Comparison of ENCODE assay signal across 9 cellular contexts in genomic region chr10:132257271-132257670, GRCh38. TPM values are rescaled to one million over a fixed set of nuclear protein-coding genes. Genes with fewer than 3 reads are reported as not detected.
DNase-seq lines count a peak whose midpoint lies in the region; ATAC-seq, FAIRE-seq and TF ChIP-seq lines count a peak whose summit lies in the region.
"Had no signal": no experiment of that assay in that cellular context is flagged by ENCODE, and none has a peak within 500 bp of the region (broad histone marks: within the 10 kb centered on the region; RNA-seq: fewer than 3 reads in every experiment).

No MANE protein-coding gene starts in this region.

- no peaks in the 10 kb centered on the region for H3K27me3 ChIP-seq in PC-3 (ENCODE audit: low read length)
- peaks cover 0 to 35% of the 10 kb centered on the region in 2 experiments; a peak in 2 of 5 replicates for H3K27me3 ChIP-seq in K562 (ENCODE audit: control insufficient read depth in 2 of 2, insufficient read depth in 2 of 2, low read length in 2 of 2)
- no peaks in the 10 kb centered on the region for H3K27me3 ChIP-seq in sigmoid colon
- H3K27me3 ChIP-seq in psoas muscle (ENCODE audit: insufficient read depth in 3 of 3, low read length in 2 of 3), result no peaks in the 10 kb centered on the region

- ATAC-seq in PC-3 (peak; percentile 86), K562 (peak; percentile 71), psoas muscle (no peak), GM21526 (IDR thresholded peaks at IDR 0.05; ENCODE audit: low FRiP score, unreplicated experiment) (no peak)
- no peak for ATAC-seq in stimulated activated memory B cell treated with anti-CD40 and anti-IgM and Interleukin-4, amounts not matched to agents 10 μg/mL and 1 μg/mL and 100 μg/mL, for 72 hours

- no peaks in the 10 kb centered on the region for H3K9me2 ChIP-seq in PC-3 (replicated peaks; ENCODE audit: low read length)

- H3K36me3 ChIP-seq in PC-3 (ENCODE audit: low read depth, low read length), result no peaks in the 10 kb centered on the region
- no peaks in the 10 kb centered on the region for H3K36me3 ChIP-seq in K562 (ENCODE audit: control insufficient read depth, insufficient read depth, low read length)
- H3K36me3 ChIP-seq in sigmoid colon, result no peaks in the 10 kb centered on the region
- H3K36me3 ChIP-seq in psoas muscle (ENCODE audit: insufficient read depth in 1 of 2, low read depth in 1 of 2), result no peaks in the 10 kb centered on the region

- no peak for TF ChIP-seq EP300 in K562 (IDR thresholded peaks at IDR 0.05; ENCODE audit: low read length)
- no peak for TF ChIP-seq EP300 in sigmoid colon (IDR thresholded peaks at IDR 0.05)

- TF ChIP-seq CTCF in PC-3 (conservative IDR thresholded peaks at IDR 0.05; ENCODE audit: low read depth, low read length), result no peak
- no peak for TF ChIP-seq CTCF in K562 (IDR thresholded peaks at IDR 0.05 in 2 of 3, conservative IDR thresholded peaks at IDR 0.05 in 1 of 3; ENCODE audit: insufficient read depth in 2 of 3, low read depth in 1 of 3, low read length in 3 of 3)
- TF ChIP-seq CTCF in sigmoid colon (IDR thresholded peaks at IDR 0.05), result no peak
- no peak for TF ChIP-seq CTCF in psoas muscle (IDR thresholded peaks at IDR 0.05)

- no CpG with 5 or more reads among the region's 8 CpGs for WGBS in K562 (ENCODE audit: insufficient coverage, low coverage, missing lambda C conversion rate)
- WGBS in sigmoid colon, 2 donors, result 77 to 78% methylated on average over 8 of the region's 8 CpGs
- WGBS in psoas muscle, 3 donors, result 70 to 87% (median 81%) methylated on average over 4 to 8 of the region's 8 CpGs

- in situ Hi-C loops in K562 (cut with MboI), result no loop called here

- H3K27me3 Mint-ChIP-seq in stimulated activated memory B cell treated with anti-CD40 and anti-IgM and Interleukin-4, amounts not matched to agents 10 μg/mL and 1 μg/mL and 100 μg/mL, for 72 hours, result no peaks in the 10 kb centered on the region

- H3K4me1 Mint-ChIP-seq in stimulated activated memory B cell treated with anti-CD40 and anti-IgM and Interleukin-4, amounts not matched to agents 10 μg/mL and 1 μg/mL and 100 μg/mL, for 72 hours, result no peaks in the 10 kb centered on the region

- BruUV-seq in PC-3 (replicated peaks; lab: Mats Ljungman, UMichigan) (no TSS peak), K562 (replicated peaks; lab: Mats Ljungman, UMichigan) (no TSS peak)

- TF ChIP-seq POLR2A in K562 (conservative IDR thresholded peaks at IDR 0.05), result no peak
- no peak for TF ChIP-seq POLR2A in sigmoid colon (IDR thresholded peaks at IDR 0.05)

- H3K4me2 ChIP-seq in PC-3 (ENCODE audit: low read length) (no peak overlapping the region), K562 (ENCODE audit: insufficient read depth, low read length) (no peak overlapping the region)

- H3K27ac ChIP-seq in PC-3 (ENCODE audit: low read length) (no peak overlapping the region), K562 (ENCODE audit: extremely low read depth, low read depth, low read length) (no peak overlapping the region), sigmoid colon (no peak overlapping the region), psoas muscle (no peak overlapping the region)

- H4K20me1 ChIP-seq in PC-3 (ENCODE audit: low read length), result no peaks in the 10 kb centered on the region
- H4K20me1 ChIP-seq in K562 (replicated peaks; ENCODE audit: control insufficient read depth, insufficient read depth, low read length), result no peaks in the 10 kb centered on the region

- H3K9me3 ChIP-seq in PC-3 (ENCODE audit: low read length) (no peaks in the 10 kb centered on the region), K562 (replicated peaks; ENCODE audit: control insufficient read depth, insufficient read depth, low read depth, low read length) (no peaks in the 10 kb centered on the region), sigmoid colon (no peaks in the 10 kb centered on the region), psoas muscle (no peaks in the 10 kb centered on the region)

- DNase-seq in EH (ENCODE audit: low read depth) (peak; percentile 76), PC-3 (peak; percentile 39), K562 (ENCODE audit: extremely low read depth in 1 of 4, low spot score in 3 of 4) (peak; percentile 27 to 42 (median 36)), sigmoid colon (no peak), psoas muscle (no peak)
- peak; percentile 14 for DNase-seq in stimulated activated CD4-positive, alpha-beta T cell treated with anti-CD3 and anti-CD28 coated beads, Interleukin-4, amount 100 ng/mL, for 24 hours
- DNase-seq: NCI-H2171 treated with DMSO at 0.1 percent for 48 hours had no signal

- H3K4me3 Mint-ChIP-seq in stimulated activated memory B cell treated with anti-CD40 and anti-IgM and Interleukin-4, amounts not matched to agents 10 μg/mL and 1 μg/mL and 100 μg/mL, for 72 hours, result no peak overlapping the region

- intact Hi-C loops in PC-3 (cut with micrococcal nuclease), result no loop called here
- intact Hi-C loops in K562 (cut with micrococcal nuclease), result no loop called here
- intact Hi-C loops in sigmoid colon (cut with DNase I), result no loop called here
- intact Hi-C loops in psoas muscle (cut with DNase I), result no loop called here

- H3K4me1 ChIP-seq in PC-3 (ENCODE audit: insufficient read depth, low read length) (no peaks in the 10 kb centered on the region), K562 (replicated peaks in 1 of 2; ENCODE audit: control insufficient read depth in 2 of 2, insufficient read depth in 2 of 2, low read length in 2 of 2) (peaks cover 0 to 8% of the 10 kb centered on the region in 2 experiments; a peak in 2 of 5 replicates), sigmoid colon (no peaks in the 10 kb centered on the region), psoas muscle (no peaks in the 10 kb centered on the region)

- H3K79me2 ChIP-seq in PC-3 (ENCODE audit: low read length) (no peaks in the 10 kb centered on the region), K562 (ENCODE audit: control insufficient read depth, insufficient read depth, low read length) (no peaks in the 10 kb centered on the region)

- H3K36me3 Mint-ChIP-seq in stimulated activated memory B cell treated with anti-CD40 and anti-IgM and Interleukin-4, amounts not matched to agents 10 μg/mL and 1 μg/mL and 100 μg/mL, for 72 hours, result no peaks in the 10 kb centered on the region

- no peak overlapping the region for H3K4me3 ChIP-seq in PC-3 (ENCODE audit: low read length)
- H3K4me3 ChIP-seq in K562, result no peak overlapping the region
- no peak overlapping the region for H3K4me3 ChIP-seq in sigmoid colon
- no peak overlapping the region for H3K4me3 ChIP-seq in psoas muscle

- FAIRE-seq in K562 (lab: Jason Lieb, UNC), result no peak

- no peak overlapping the region for H2AFZ ChIP-seq in PC-3 (ENCODE audit: low read length)
- H2AFZ ChIP-seq in K562 (ENCODE audit: low read depth, low read length), result no peak overlapping the region

- H3F3A ChIP-seq in PC-3 (ENCODE audit: low read length, unreplicated experiment), result no peaks in the 10 kb centered on the region

- CTCF ChIA-PET in PC-3 (lab: Charles Lee) (interaction anchor here (0.6 kb wide), 1 partner anchor 50 kb away, joined by 3 read pairs; the partner anchor contains the start of gene STK32C), K562 (lab: Yijun Ruan, JAX; ENCODE audit: low intra/inter-chr PET ratio) (no interaction called here)

- H3K9me1 ChIP-seq in K562 (ENCODE audit: control insufficient read depth, insufficient read depth, low read length), result no peaks in the 10 kb centered on the region

- H3K9me3 Mint-ChIP-seq in stimulated activated memory B cell treated with anti-CD40 and anti-IgM and Interleukin-4, amounts not matched to agents 10 μg/mL and 1 μg/mL and 100 μg/mL, for 72 hours, result no peaks in the 10 kb centered on the region

- H3K9ac ChIP-seq in PC-3 (ENCODE audit: low read length) (no peak overlapping the region), K562 (ENCODE audit: insufficient read depth in 1 of 2, low read depth in 2 of 2, low read length in 2 of 2) (no peak overlapping the region)

- POLR2A ChIA-PET in PC-3 (lab: Charles Lee; ENCODE audit: unreplicated experiment), result no interaction called here
- POLR2A ChIA-PET in K562 (lab: Yijun Ruan, JAX), result interaction anchor here (0.8 kb wide), 1 partner anchor 9 kb away, joined by 3 read pairs; no protein-coding TSS in a partner anchor

- TF ChIP-seq RAD21 in K562 (CRISPR knock-in tag; conservative IDR thresholded peaks at IDR 0.05 in 1 of 2, IDR thresholded peaks at IDR 0.05 in 1 of 2), result no peak

- no peak overlapping the region for H3K27ac Mint-ChIP-seq in stimulated activated memory B cell treated with anti-CD40 and anti-IgM and Interleukin-4, amounts not matched to agents 10 μg/mL and 1 μg/mL and 100 μg/mL, for 72 hours

TF ChIP-seq in K562, 482 proteins besides CTCF, POLR2A, EP300 and RAD21:
- TF ChIP-seq ZNF146 (CRISPR knock-in tag; IDR thresholded peaks at IDR 0.05; ENCODE audit: unreplicated experiment) (no peak), STAG1 (CRISPR knock-in tag; IDR thresholded peaks at IDR 0.05; ENCODE audit: borderline replicate concordance) (no peak), EGR1 (conservative IDR thresholded peaks at IDR 0.05) (0 out of 2 replicates have a peak, but pooled peaks have one; percentile 23), DACH1 (IDR thresholded peaks at IDR 0.05; ENCODE audit: partially characterized antibody) (no peak)
TF ChIP-seq in K562: peak in this region for 1.

RNA-seq across cellular contexts. Expression of gene STK32C, which starts 50.5 kb away (rescaled TPM):
- total RNA-seq in PC-3 (2014; rRNA removed) (28.3 and 34.7 TPM in 2 replicates), K562 (2014; rRNA removed) (15.4 and 20.6 TPM in 2 replicates), K562 (2014; rRNA removed; fragmentation: Illumina TruSeq; extraction: Trizol) (4.5 and 5.1 TPM in 2 replicates), K562 (2015; rRNA removed; fragmentation: Illumina TruSeq; extraction: Trizol) (6.5 and 8.3 TPM in 2 replicates), K562 (2021) (11.5 and 14.1 TPM in 2 replicates), sigmoid colon (1 to 10 TPM; 4.3 to 8.4 (median 6.1) TPM), psoas muscle (1 to 10 TPM; 5.6 to 7.0 (median 6.1) TPM)
- total RNA-seq in K562 (2011; cell fraction: chromatin; rRNA removed; ENCODE audit: low replicate concordance), result 6.5 and 11.6 TPM in 2 replicates
- total RNA-seq in K562 (2011; cell fraction: nucleolus; rRNA removed), result 13.8 and 19.2 TPM in 2 replicates
- 12.1 and 15.1 TPM in 2 replicates for total RNA-seq in K562 (2011; cell fraction: nucleoplasm; rRNA removed)
- polyA plus RNA-seq in K562 (2011; rRNA removed) (8.2 and 8.9 TPM in 2 replicates), K562 (2014; fragmentation: Illumina TruSeq; extraction: Trizol) (4.7 and 9.7 TPM in 2 replicates), K562 (2014; fragmentation: Nextera tagmentation; extraction: Ambion mirVana) (1 to 10 TPM; 1.5 to 2.4 TPM), K562 (2014; rRNA removed) (18.5 and 20.9 TPM in 2 replicates), sigmoid colon (10 to 100 TPM; 10.4 to 12.8 (median 12.6) TPM), psoas muscle (10 to 100 TPM in 1 of 3 donors, 1 to 10 TPM in 2; 3.6 to 11.7 (median 8.1) TPM)
- polyA plus RNA-seq in K562 (2011; cell fraction: cytosol; rRNA removed), result 5.6 and 6.4 TPM in 2 replicates
- polyA plus RNA-seq in K562 (2011; cell fraction: nucleus; rRNA removed), result 12.3 and 14.7 TPM in 2 replicates
- 11.5 and 18.9 TPM in 2 replicates for polyA plus RNA-seq in K562 (2012)
- polyA minus RNA-seq in K562 (2011; rRNA and poly(A)+ RNA removed), result 4.0 and 5.7 TPM in 2 replicates
- polyA minus RNA-seq in K562 (2011; cell fraction: cytosol; rRNA and poly(A)+ RNA removed), result 3.5 and 3.9 TPM in 2 replicates
- 8.2 and 8.3 TPM in 2 replicates for polyA minus RNA-seq in K562 (2011; cell fraction: nucleus; rRNA and poly(A)+ RNA removed)

Comparison
In these comparisons a context has a peak if more than half of its experiments do, and no peak if none do; other contexts are left out.
1. DNase-seq: peak in EH (single experiment), PC-3 (single experiment), K562 (4 of 4) and stimulated activated CD4-positive, alpha-beta T cell treated with anti-CD3 and anti-CD28 coated beads, Interleukin-4, amount 100 ng/mL, for 24 hours (single experiment); none in sigmoid colon (single experiment) and psoas muscle (0 of 2).
2. ATAC-seq: peak in PC-3 (single experiment) and K562 (single experiment); none in psoas muscle (0 of 4), GM21526 (single experiment) and stimulated activated memory B cell treated with anti-CD40 and anti-IgM and Interleukin-4, amounts not matched to agents 10 μg/mL and 1 μg/mL and 100 μg/mL, for 72 hours (single experiment).